ENCODE assay signal across 1 cellular context in genomic region chr19:47447470-47448359, GRCh38.
TF ChIP-seq lines count a peak whose summit lies in the region.

No MANE protein-coding gene starts in this region.

TF ChIP-seq in H1, 55 proteins besides CTCF, POLR2A, EP300 and RAD21:
- TF ChIP-seq BCL11A (IDR thresholded peaks at IDR 0.05; ENCODE audit: low read depth in 2 of 2, low read length in 2 of 2) = no peak
- TF ChIP-seq, protein P1, sequence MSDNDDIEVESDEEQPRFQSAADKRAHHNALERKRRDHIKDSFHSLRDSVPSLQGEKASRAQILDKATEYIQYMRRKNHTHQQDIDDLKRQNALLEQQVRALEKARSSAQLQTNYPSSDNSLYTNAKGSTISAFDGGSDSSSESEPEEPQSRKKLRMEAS (IDR thresholded peaks at IDR 0.05) = peak; percentile 96
- TF ChIP-seq CREB1 (IDR thresholded peaks at IDR 0.05) = peak; percentile 51
- no peak for TF ChIP-seq YY1 (IDR thresholded peaks at IDR 0.05; ENCODE audit: low read depth, low read length)
- TF ChIP-seq CHD2 (IDR thresholded peaks at IDR 0.05; ENCODE audit: low read length) = peak; percentile 47; the same call in 1 of the 2 replicates
- TF ChIP-seq GABPA (IDR thresholded peaks at IDR 0.05; ENCODE audit: borderline replicate concordance, insufficient read depth, low read length) = no peak
- TF ChIP-seq KDM4A (IDR thresholded peaks at IDR 0.05; ENCODE audit: low read depth, low read length, severe bottlenecking) = peak; percentile 91
- peak; percentile 72 for TF ChIP-seq ASH2L (IDR thresholded peaks at IDR 0.05; ENCODE audit: low read length)
- no peak for TF ChIP-seq HDAC6 (IDR thresholded peaks at IDR 0.05; ENCODE audit: low read depth, low read length)
- TF ChIP-seq RNF2 (IDR thresholded peaks at IDR 0.05; ENCODE audit: borderline replicate concordance, low read depth, low read length, missing control alignments, poor library complexity, severe bottlenecking) = peak; percentile 78
- no peak for TF ChIP-seq POU5F1 (IDR thresholded peaks at IDR 0.05; ENCODE audit: low read depth, low read length)
- TF ChIP-seq USF2 (IDR thresholded peaks at IDR 0.05; ENCODE audit: low read length) = peak; percentile 36; the same call in 1 of the 2 replicates
- no peak for TF ChIP-seq JUND (IDR thresholded peaks at IDR 0.05; ENCODE audit: low read length)
- TF ChIP-seq, protein P2, sequence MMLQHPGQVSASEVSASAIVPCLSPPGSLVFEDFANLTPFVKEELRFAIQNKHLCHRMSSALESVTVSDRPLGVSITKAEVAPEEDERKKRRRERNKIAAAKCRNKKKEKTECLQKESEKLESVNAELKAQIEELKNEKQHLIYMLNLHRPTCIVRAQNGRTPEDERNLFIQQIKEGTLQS (IDR thresholded peaks at IDR 0.05; ENCODE audit: insufficient read depth, low read depth, low read length) = 0 out of 2 replicates have a peak, but pooled peaks have one; percentile 19
- TF ChIP-seq TEAD4 (IDR thresholded peaks at IDR 0.05; ENCODE audit: low read depth, low read length) = peak; percentile 26; the same call in 1 of the 2 replicates
- TF ChIP-seq, protein P3, sequence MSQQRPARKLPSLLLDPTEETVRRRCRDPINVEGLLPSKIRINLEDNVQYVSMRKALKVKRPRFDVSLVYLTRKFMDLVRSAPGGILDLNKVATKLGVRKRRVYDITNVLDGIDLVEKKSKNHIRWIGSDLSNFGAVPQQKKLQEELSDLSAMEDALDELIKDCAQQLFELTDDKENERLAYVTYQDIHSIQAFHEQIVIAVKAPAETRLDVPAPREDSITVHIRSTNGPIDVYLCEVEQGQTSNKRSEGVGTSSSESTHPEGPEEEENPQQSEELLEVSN (IDR thresholded peaks at IDR 0.05) = peak; percentile 97
- TF ChIP-seq TBP (IDR thresholded peaks at IDR 0.05; ENCODE audit: low read depth, low read length) = no peak; the same call in 1 of the 2 replicates
- peak; percentile 57 to 79; a peak in 2 of 4 replicates for TF ChIP-seq HDAC2 (IDR thresholded peaks at IDR 0.05; ENCODE audit: borderline replicate concordance in 1 of 2, low read depth in 2 of 2, low read length in 2 of 2)
- TF ChIP-seq SIN3A (conservative IDR thresholded peaks at IDR 0.05 in 1 of 2, IDR thresholded peaks at IDR 0.05 in 1 of 2; ENCODE audit: low read depth in 1 of 2, low read length in 2 of 2) = 0 out of 4 replicates have a peak, but pooled peaks of 1 of the 2 experiments have one; percentile 14
- TF ChIP-seq RBBP5 (IDR thresholded peaks at IDR 0.05; ENCODE audit: borderline replicate concordance, low read depth, low read length) = peak; percentile 86; the same call in 1 of the 2 replicates
- 0 out of 2 replicates have a peak, but pooled peaks have one; percentile 38 for TF ChIP-seq EGR1 (IDR thresholded peaks at IDR 0.05; ENCODE audit: borderline replicate concordance, low read depth, low read length)
- peak; percentile 86 for TF ChIP-seq SP1 (IDR thresholded peaks at IDR 0.05; ENCODE audit: low read depth, low read length)
- no peak for TF ChIP-seq SIRT6 (IDR thresholded peaks at IDR 0.05; ENCODE audit: low read length)
